In the genomic region with DNA sequence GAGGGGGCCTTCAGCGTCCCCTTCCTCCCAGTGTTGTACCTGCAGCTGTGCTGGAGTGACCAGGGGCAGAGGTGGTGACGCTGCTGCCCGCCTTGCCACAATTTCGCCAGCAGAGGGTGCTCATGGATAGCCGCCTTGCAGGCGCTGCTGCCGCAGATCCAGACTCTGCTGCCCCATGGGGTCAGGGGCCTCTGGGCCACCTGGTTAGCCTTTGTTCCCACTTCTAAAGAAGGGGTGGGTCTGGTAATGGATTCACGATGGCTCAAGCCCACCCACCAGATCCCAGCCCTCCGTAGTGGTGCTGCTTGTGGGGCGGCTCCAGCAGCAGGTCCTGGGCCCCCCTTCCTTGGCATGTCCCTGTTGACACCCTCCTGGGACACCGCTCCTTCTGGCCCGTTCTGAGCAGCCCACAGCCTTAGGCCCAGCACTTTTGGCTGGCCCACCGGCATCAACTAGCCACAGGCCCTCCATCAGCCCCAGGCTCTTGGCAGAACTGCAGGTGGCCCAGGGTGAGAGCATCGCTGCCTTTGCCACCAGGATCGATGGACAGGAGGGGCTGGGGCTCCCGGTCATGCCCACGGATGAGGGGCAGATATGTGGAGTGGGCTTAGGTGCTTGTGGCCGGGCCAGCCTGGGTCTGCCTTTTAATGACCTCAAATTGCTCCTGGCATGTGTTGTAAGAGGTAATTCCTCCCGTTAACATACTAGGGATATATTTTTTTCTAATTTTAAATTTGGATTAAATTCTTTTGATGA, we compare ENCODE assay signal across 8 cellular contexts. TPM values are rescaled to one million over a fixed set of nuclear protein-coding genes. Genes with fewer than 3 reads are reported as not detected.
DNase-seq lines count a peak whose midpoint lies in the region; ATAC-seq and TF ChIP-seq lines count a peak whose summit lies in the region.

No MANE protein-coding gene starts in this region.

- H3K9me3 ChIP-seq in fibroblast of lung (ENCODE audit: control insufficient read depth, insufficient read depth, low read depth, low read length) (no peaks in the 10 kb centered on the region), tibial nerve (no peaks in the 10 kb centered on the region)

- H3K9ac ChIP-seq in fibroblast of lung (ENCODE audit: insufficient read depth, low read length), result no peak overlapping the region

- no peaks in the 10 kb centered on the region for H3K4me1 Mint-ChIP-seq in naive thymus-derived CD8-positive, alpha-beta T cell

- H3K9me3 Mint-ChIP-seq in naive thymus-derived CD8-positive, alpha-beta T cell, result peaks cover 0 to 1% (median 0%) of the 10 kb centered on the region in 9 donors

- H3K27ac ChIP-seq in fibroblast of lung (ENCODE audit: insufficient read depth, low read length) (no peak overlapping the region), tibial nerve (peak overlapping the region in 2 of 4 donors; percentile 4 to 49)

- H3K4me3 ChIP-seq in fibroblast of lung (replicated peaks in 1 of 4; ENCODE audit: control extremely low read depth in 1 of 4, insufficient read depth in 1 of 4, low read depth in 3 of 4, low read length in 4 of 4), result no peak overlapping the region
- H3K4me3 ChIP-seq in tibial nerve, result no peak overlapping the region

- H2AFZ ChIP-seq in fibroblast of lung (ENCODE audit: low read length), result no peak overlapping the region

- H3K36me3 ChIP-seq in fibroblast of lung (ENCODE audit: control insufficient read depth, insufficient read depth, low read length) (peaks cover 38% of the 10 kb centered on the region), tibial nerve (peaks cover 0 to 48% (median 6%) of the 10 kb centered on the region in 3 donors)

- TF ChIP-seq EP300 in tibial nerve (IDR thresholded peaks at IDR 0.05), result no peak

- H3K4me3 Mint-ChIP-seq in naive thymus-derived CD8-positive, alpha-beta T cell, result no peak overlapping the region

- TF ChIP-seq POLR2A in tibial nerve (IDR thresholded peaks at IDR 0.05), result no peak

- ATAC-seq in naive thymus-derived CD8-positive, alpha-beta T cell, result no peak
- no peak for ATAC-seq in GM19023 (IDR thresholded peaks at IDR 0.05; ENCODE audit: unreplicated experiment)

- WGBS in tibial nerve, 2 donors, result 48 to 51% methylated on average over 17 of the region's 19 CpGs

- H3K27me3 ChIP-seq in fibroblast of lung (ENCODE audit: control insufficient read depth, insufficient read depth, low read length) (no peaks in the 10 kb centered on the region), tibial nerve (no peaks in the 10 kb centered on the region)

- H3K4me2 ChIP-seq in fibroblast of lung (ENCODE audit: extremely low read depth, insufficient read depth, low read length), result no peak overlapping the region

- TF ChIP-seq CTCF in fibroblast of lung (conservative IDR thresholded peaks at IDR 0.05 in 1 of 2, IDR thresholded peaks at IDR 0.05 in 1 of 2; ENCODE audit: low read depth in 1 of 2, low read length in 2 of 2) (peak; percentile 67 to 86), tibial nerve (IDR thresholded peaks at IDR 0.05) (peak; percentile 72 to 96 (median 85))

- peaks cover 3% of the 10 kb centered on the region for H3K4me1 ChIP-seq in fibroblast of lung (ENCODE audit: control insufficient read depth, extremely low read depth, insufficient read depth, low read length)
- H3K4me1 ChIP-seq in tibial nerve, result peaks cover 0 to 31% (median 0%) of the 10 kb centered on the region in 4 donors

- H4K20me1 ChIP-seq in fibroblast of lung (ENCODE audit: control insufficient read depth, extremely low read depth, insufficient read depth, low read length), result peaks cover 2% of the 10 kb centered on the region

- H3K27ac Mint-ChIP-seq in naive thymus-derived CD8-positive, alpha-beta T cell, result no peak overlapping the region

- POLR2A ChIA-PET in naive thymus-derived CD8-positive, alpha-beta T cell (lab: Charles Lee), result no interaction called here

- peak; percentile 30 for DNase-seq in activated gamma-delta T cell treated with Interleukin-2 at 50 U/mL for 16 hours
- no peak for DNase-seq in activated gamma-delta T cell (lab: John Stamatoyannopoulos, UW)
- DNase-seq in NCI-H2227 treated with DMSO at 0.1 percent for 48 hours (lab: John Stamatoyannopoulos, UW), result peak; percentile 35
- peak; percentile 77 for DNase-seq in activated CD8-positive, alpha-beta memory T cell treated with anti-CD3 and anti-CD28 coated beads for 24 hours
- peak in 1 of 2 donors; percentile 41 for DNase-seq in fibroblast of lung (ENCODE audit: low read depth in 2 of 2)
- DNase-seq in naive thymus-derived CD8-positive, alpha-beta T cell, result peak in 6 of 10 donors; percentile 8 to 39 (median 21)
- peak; percentile 47 to 54 for DNase-seq in tibial nerve (ENCODE audit: low spot score in 2 of 2)

- H3K79me2 ChIP-seq in fibroblast of lung (ENCODE audit: control insufficient read depth, insufficient read depth, low read length), result peaks cover 20% of the 10 kb centered on the region

- no peaks in the 10 kb centered on the region for H3K36me3 Mint-ChIP-seq in naive thymus-derived CD8-positive, alpha-beta T cell

- H3K27me3 Mint-ChIP-seq in naive thymus-derived CD8-positive, alpha-beta T cell, result peaks cover 0 to 4% (median 0%) of the 10 kb centered on the region in 5 donors

RNA-seq across cellular contexts. Expression of gene COL5A1, which starts 57.2 kb away (rescaled TPM):
- 63.7 and 72.8 TPM in 2 replicates for total RNA-seq in fibroblast of lung
- polyA plus RNA-seq in fibroblast of lung, result 83.9 and 109 TPM in 2 replicates
- polyA plus RNA-seq in fibroblast of lung (2012), result 164 and 250 TPM in 2 replicates
- polyA minus RNA-seq in fibroblast of lung (ENCODE audit: low replicate concordance), result 171 and 250 TPM in 2 replicates
- under 1 TPM in 1 of 2 experiments, not detected in 1; 0.26 TPM for total RNA-seq in naive thymus-derived CD8-positive, alpha-beta T cell
- polyA plus RNA-seq in naive thymus-derived CD8-positive, alpha-beta T cell, result not detected
- 10 to 100 TPM; 51.9 to 78.3 (median 62.4) TPM for total RNA-seq in tibial nerve

Comparison
In these comparisons a context has a peak if more than half of its experiments do, and no peak if none do; other contexts are left out.
1. RNA of gene COL5A1, which starts 57.2 kb away (total RNA-seq): 63.7 to 72.8 TPM in fibroblast of lung and 51.9 to 78.3 TPM in tibial nerve; 0.26 TPM in naive thymus-derived CD8-positive, alpha-beta T cell; every median in the first group is over 10 times any median in the second.